Comparison of ENCODE assay signal across 8 cellular contexts in genomic region chr11:62842171-62842717, GRCh38. TPM values are rescaled to one million over a fixed set of nuclear protein-coding genes. Genes with fewer than 3 reads are reported as not detected.
DNase-seq lines count a peak whose midpoint lies in the region; ATAC-seq, FAIRE-seq and TF ChIP-seq lines count a peak whose summit lies in the region.

No MANE protein-coding gene starts in this region.

- H3K4me3 ChIP-seq in fibroblast of the aortic adventitia (ENCODE audit: low read depth, low read length) (peak overlapping the region; percentile 56), pancreas (peak overlapping the region; percentile 7 to 54 (median 33))

- no peaks in the 10 kb centered on the region for H3K9me3 ChIP-seq in pancreas

- intact Hi-C loops in pancreas (cut with DNase I) = no loop called here

- FAIRE-seq in pancreas (lab: Jason Lieb, UNC) = no peak

- DNase-seq in NCI-H510A treated with DMSO at 0.1 percent for 48 hours (lab: John Stamatoyannopoulos, UW) = peak; percentile 82
- no peak for DNase-seq in NCI-H510A (lab: John Stamatoyannopoulos, UW)
- DNase-seq in activated CD4-positive, alpha-beta T cell treated with anti-CD3 and anti-CD28 coated beads for 4 hours = peak; percentile 26 to 45
- DNase-seq in fibroblast of the aortic adventitia (ENCODE audit: low read depth) = no peak
- DNase-seq in pancreas = peak in 4 of 6 donors; percentile 40 to 68 (median 54)
- no peak for DNase-seq in NCI-H524 treated with DMSO at 0.1 percent for 48 hours (lab: John Stamatoyannopoulos, UW)

- TF ChIP-seq CTCF in fibroblast of the aortic adventitia (IDR thresholded peaks at IDR 0.05; ENCODE audit: insufficient read depth, low read length) (no peak), pancreas (IDR thresholded peaks at IDR 0.05) (no peak)

- H3K36me3 ChIP-seq in pancreas = no peaks in the 10 kb centered on the region

- no peaks in the 10 kb centered on the region for H3K27me3 ChIP-seq in pancreas

- H3K4me1 ChIP-seq in pancreas = peaks cover 6 to 13% (median 7%) of the 10 kb centered on the region in 3 donors

- ATAC-seq in pancreas = peak in 3 of 4 donors; percentile 1 to 2 (median 2)
- no peak for ATAC-seq in HG02840 (IDR thresholded peaks at IDR 0.05; ENCODE audit: low FRiP score, unreplicated experiment)
- no peak for ATAC-seq in HG02678 (IDR thresholded peaks at IDR 0.05; ENCODE audit: unreplicated experiment)

- peak overlapping the region; percentile 93 to 99 (median 98) for H3K27ac ChIP-seq in pancreas

- WGBS in pancreas, 2 donors = 20 to 22% methylated on average over 30 of the region's 30 CpGs

RNA-seq across cellular contexts. Expression of gene WDR74, which starts 2.9 kb away (rescaled TPM):
- 29.5 and 29.8 TPM in 2 replicates for total RNA-seq in fibroblast of the aortic adventitia (ENCODE audit: low replicate concordance)
- 10 to 100 TPM; 18.4 to 35.1 (median 27.1) TPM for total RNA-seq in pancreas
- 10 to 100 TPM; 47.6 to 59.5 TPM for polyA plus RNA-seq in pancreas

RNA-seq across cellular contexts. Expression of gene TEX54, which starts 9.6 kb away (rescaled TPM):
- total RNA-seq in fibroblast of the aortic adventitia (ENCODE audit: low replicate concordance) = 0.54 TPM in 1 of 2 replicates, not detected in the other
- not detected for total RNA-seq in pancreas
- under 1 TPM in 1 of 2 donors, not detected in 1; 0.65 TPM for polyA plus RNA-seq in pancreas

RNA-seq across cellular contexts. Expression of gene STX5, which starts 10.4 kb away (rescaled TPM):
- total RNA-seq in fibroblast of the aortic adventitia (ENCODE audit: low replicate concordance) (20.4 and 42.8 TPM in 2 replicates), pancreas (10 to 100 TPM; 22.8 to 31.2 (median 26.9) TPM)
- polyA plus RNA-seq in pancreas = 10 to 100 TPM; 18.6 to 27.9 TPM

RNA-seq across cellular contexts. Expression of gene NXF1, which starts 37.0 kb away (rescaled TPM):
- 27.8 and 77.6 TPM in 2 replicates for total RNA-seq in fibroblast of the aortic adventitia (ENCODE audit: low replicate concordance)
- total RNA-seq in pancreas = 10 to 100 TPM; 20.9 to 60.9 (median 30.8) TPM
- 100 to 1,000 TPM; 150 to 294 TPM for polyA plus RNA-seq in pancreas

RNA-seq across cellular contexts. Expression of gene SLC3A2, which starts 38.5 kb away (rescaled TPM):
- total RNA-seq in fibroblast of the aortic adventitia (ENCODE audit: low replicate concordance) (174 and 179 TPM in 2 replicates), pancreas (100 to 1,000 TPM in 1 of 6 donors, 10 to 100 TPM in 5; 68.8 to 331 (median 75.1) TPM)
- 100 to 1,000 TPM in 1 of 2 donors, 10 to 100 TPM in 1; 66.9 to 116 TPM for polyA plus RNA-seq in pancreas

Comparison
In these comparisons a context has a peak if more than half of its experiments do, and no peak if none do; other contexts are left out.
1. DNase-seq: peak in NCI-H510A treated with DMSO at 0.1 percent for 48 hours (single experiment), activated CD4-positive, alpha-beta T cell treated with anti-CD3 and anti-CD28 coated beads for 4 hours (2 of 2) and pancreas (4 of 6); none in NCI-H510A (single experiment), fibroblast of the aortic adventitia (single experiment) and NCI-H524 treated with DMSO at 0.1 percent for 48 hours (single experiment).
2. ATAC-seq: peak in pancreas (3 of 4); none in HG02840 (single experiment) and HG02678 (single experiment).